14 cellular contexts compared by ENCODE assay signal in genomic region chr16:90092781-90093180, GRCh38. TPM values are rescaled to one million over a fixed set of nuclear protein-coding genes. Genes with fewer than 3 reads are reported as not detected.
DNase-seq lines count a peak whose midpoint lies in the region; ATAC-seq, FAIRE-seq and TF ChIP-seq lines count a peak whose summit lies in the region.
"Not testable (repeated sequence)": the region's sequence is repeated elsewhere in the genome, so short reads cannot be mapped to it uniquely, and the experiment has no call there.
"Had no signal": no experiment of that assay in that cellular context is flagged by ENCODE, and none has a peak within 500 bp of the region (broad histone marks: within the 10 kb centered on the region; RNA-seq: fewer than 3 reads in every experiment).

No MANE protein-coding gene starts in this region.

- BruUV-seq in K562 (replicated peaks; lab: Mats Ljungman, UMichigan): not testable (repeated sequence)

- TF ChIP-seq CTCF in K562 (IDR thresholded peaks at IDR 0.05 in 2 of 3, conservative IDR thresholded peaks at IDR 0.05 in 1 of 3; ENCODE audit: insufficient read depth in 2 of 3, low read depth in 1 of 3, low read length in 3 of 3); bronchial epithelial cell (IDR thresholded peaks at IDR 0.05; ENCODE audit: insufficient read depth, low read length, severe bottlenecking); epithelial cell of esophagus (IDR thresholded peaks at IDR 0.05; ENCODE audit: insufficient read depth, low read depth, low read length, missing control alignments): not testable (repeated sequence)

- CTCF ChIA-PET in K562 (lab: Yijun Ruan, JAX; ENCODE audit: low intra/inter-chr PET ratio): not testable (repeated sequence)

- not testable (repeated sequence) for TF ChIP-seq EP300 in K562 (IDR thresholded peaks at IDR 0.05; ENCODE audit: low read length)

- H3K4me1 ChIP-seq in K562 (replicated peaks in 1 of 2; ENCODE audit: control insufficient read depth in 2 of 2, insufficient read depth in 2 of 2, low read length in 2 of 2): not testable (repeated sequence)

- not testable (repeated sequence) for FAIRE-seq in K562 (lab: Jason Lieb, UNC); bronchial epithelial cell (lab: Jason Lieb, UNC)

- not testable (repeated sequence) for H3K9me3 ChIP-seq in K562 (replicated peaks; ENCODE audit: control insufficient read depth, insufficient read depth, low read depth, low read length)

- WGBS in K562 (ENCODE audit: insufficient coverage, low coverage, missing lambda C conversion rate): 46% methylated on average over 4 of the region's 4 CpGs

- in situ Hi-C loops in K562 (cut with MboI): not testable (repeated sequence)

- H3K9me1 ChIP-seq in K562 (ENCODE audit: control insufficient read depth, insufficient read depth, low read length): not testable (repeated sequence)

- intact Hi-C loops in K562 (cut with micrococcal nuclease): not testable (repeated sequence)

- ATAC-seq in K562: not testable (repeated sequence)

- not testable (repeated sequence) for H3K4me3 ChIP-seq in K562; bronchial epithelial cell (ENCODE audit: low read depth, low read length); epithelial cell of esophagus (ENCODE audit: low read length)

- H2AFZ ChIP-seq in K562 (ENCODE audit: low read depth, low read length): not testable (repeated sequence)

- H3K79me2 ChIP-seq in K562 (ENCODE audit: control insufficient read depth, insufficient read depth, low read length): not testable (repeated sequence)

- POLR2A ChIA-PET in K562 (lab: Yijun Ruan, JAX): not testable (repeated sequence)

- not testable (repeated sequence) for H3K9ac ChIP-seq in K562 (ENCODE audit: insufficient read depth in 1 of 2, low read depth in 2 of 2, low read length in 2 of 2)

- H3K27me3 ChIP-seq in K562 (ENCODE audit: control insufficient read depth in 2 of 2, insufficient read depth in 2 of 2, low read length in 2 of 2); bronchial epithelial cell (ENCODE audit: control insufficient read depth, insufficient read depth, low read length): not testable (repeated sequence)

- TF ChIP-seq POLR2A in K562 (conservative IDR thresholded peaks at IDR 0.05): not testable (repeated sequence)

- H3K4me2 ChIP-seq in K562 (ENCODE audit: insufficient read depth, low read length): not testable (repeated sequence)

- not testable (repeated sequence) for H3K27ac ChIP-seq in K562 (ENCODE audit: extremely low read depth, low read depth, low read length)

- not testable (repeated sequence) for H3K36me3 ChIP-seq in K562 (ENCODE audit: control insufficient read depth, insufficient read depth, low read length); bronchial epithelial cell (ENCODE audit: control insufficient read depth, insufficient read depth, low read length)

- DNase-seq in M059J (ENCODE audit: low read depth) (peak; percentile 9), bronchial epithelial cell (ENCODE audit: low read depth) (peak; percentile 12), epithelial cell of esophagus (ENCODE audit: low read depth) (peak; percentile 38), kidney glomerular epithelial cell (lab: John Stamatoyannopoulos, UW) (peak; percentile 2), renal cortical epithelial cell (ENCODE audit: low read depth) (peak; percentile 25)
- DNase-seq in K562 (ENCODE audit: extremely low read depth in 1 of 4, low spot score in 3 of 4): not testable (repeated sequence)

- TF ChIP-seq RAD21 in K562 (CRISPR knock-in tag; conservative IDR thresholded peaks at IDR 0.05 in 1 of 2, IDR thresholded peaks at IDR 0.05 in 1 of 2): not testable (repeated sequence)

- H4K20me1 ChIP-seq in K562 (replicated peaks; ENCODE audit: control insufficient read depth, insufficient read depth, low read length): not testable (repeated sequence)

TF ChIP-seq in K562, 482 proteins besides CTCF, POLR2A, EP300 and RAD21:
- TF ChIP-seq PBX2 (CRISPR knock-in tag; IDR thresholded peaks at IDR 0.05; ENCODE audit: low read depth): not testable (repeated sequence)
- TF ChIP-seq PBX2 (tag; conservative IDR thresholded peaks at IDR 0.05; ENCODE audit: low read depth): 0 out of 2 replicates have a peak, but pooled peaks have one; percentile 14
TF ChIP-seq in K562: peak in this region for 1; not testable (repeated sequence) for 481.

RNA-seq across cellular contexts. Expression of gene PRDM7, which starts 15.7 kb away (rescaled TPM):
- not detected in 2 replicates for total RNA-seq in M059J (2014; rRNA removed; shearing (Covaris generic))
- not detected in 2 replicates for total RNA-seq in K562 (2011; cell fraction: chromatin; rRNA removed; ENCODE audit: low replicate concordance)
- total RNA-seq in K562 (2011; cell fraction: nucleolus; rRNA removed): not detected in 2 replicates
- not detected in 2 replicates for total RNA-seq in K562 (2011; cell fraction: nucleoplasm; rRNA removed)
- total RNA-seq in K562 (2014; rRNA removed): not detected in 2 replicates
- total RNA-seq in K562 (2014; rRNA removed; fragmentation: Illumina TruSeq; extraction: Trizol): not detected in 2 replicates
- total RNA-seq in K562 (2015; rRNA removed; fragmentation: Illumina TruSeq; extraction: Trizol): not detected in 2 replicates
- not detected in 2 replicates for total RNA-seq in K562 (2021)
- not detected in 2 replicates for polyA plus RNA-seq in K562 (2011; rRNA removed)
- polyA plus RNA-seq in K562 (2011; cell fraction: cytosol; rRNA removed): not detected in 2 replicates
- 0.08 TPM in 1 of 2 replicates, not detected in the other for polyA plus RNA-seq in K562 (2011; cell fraction: nucleus; rRNA removed)
- polyA plus RNA-seq in K562 (2012): 0.06 and 0.07 TPM in 2 replicates
- not detected in 2 replicates for polyA plus RNA-seq in K562 (2014; fragmentation: Illumina TruSeq; extraction: Trizol)
- polyA plus RNA-seq in K562 (2014; fragmentation: Nextera tagmentation; extraction: Ambion mirVana): not detected
- polyA plus RNA-seq in K562 (2014; rRNA removed): not detected in 2 replicates
- polyA minus RNA-seq in K562 (2011; rRNA and poly(A)+ RNA removed): not detected in 2 replicates
- polyA minus RNA-seq in K562 (2011; cell fraction: cytosol; rRNA and poly(A)+ RNA removed): not detected in 2 replicates
- polyA minus RNA-seq in K562 (2011; cell fraction: nucleus; rRNA and poly(A)+ RNA removed): not detected in 2 replicates
- total RNA-seq in bronchial epithelial cell: not detected in 2 replicates
- total RNA-seq in renal cortical epithelial cell: not detected in 2 replicates
- total RNA-seq: A673; Caco-2; Calu3; CD4-positive, alpha-beta memory T cell; CD4-positive, CD25-positive, alpha-beta regulatory T cell; CD8-positive, alpha-beta memory T cell had no signal
- polyA plus RNA-seq: AG04450; CD14-positive monocyte; CD4-positive, alpha-beta memory T cell; CD4-positive, CD25-positive, alpha-beta regulatory T cell; CD8-positive, alpha-beta memory T cell had no signal
